8 cellular contexts compared by ENCODE assay signal in the genomic region with DNA sequence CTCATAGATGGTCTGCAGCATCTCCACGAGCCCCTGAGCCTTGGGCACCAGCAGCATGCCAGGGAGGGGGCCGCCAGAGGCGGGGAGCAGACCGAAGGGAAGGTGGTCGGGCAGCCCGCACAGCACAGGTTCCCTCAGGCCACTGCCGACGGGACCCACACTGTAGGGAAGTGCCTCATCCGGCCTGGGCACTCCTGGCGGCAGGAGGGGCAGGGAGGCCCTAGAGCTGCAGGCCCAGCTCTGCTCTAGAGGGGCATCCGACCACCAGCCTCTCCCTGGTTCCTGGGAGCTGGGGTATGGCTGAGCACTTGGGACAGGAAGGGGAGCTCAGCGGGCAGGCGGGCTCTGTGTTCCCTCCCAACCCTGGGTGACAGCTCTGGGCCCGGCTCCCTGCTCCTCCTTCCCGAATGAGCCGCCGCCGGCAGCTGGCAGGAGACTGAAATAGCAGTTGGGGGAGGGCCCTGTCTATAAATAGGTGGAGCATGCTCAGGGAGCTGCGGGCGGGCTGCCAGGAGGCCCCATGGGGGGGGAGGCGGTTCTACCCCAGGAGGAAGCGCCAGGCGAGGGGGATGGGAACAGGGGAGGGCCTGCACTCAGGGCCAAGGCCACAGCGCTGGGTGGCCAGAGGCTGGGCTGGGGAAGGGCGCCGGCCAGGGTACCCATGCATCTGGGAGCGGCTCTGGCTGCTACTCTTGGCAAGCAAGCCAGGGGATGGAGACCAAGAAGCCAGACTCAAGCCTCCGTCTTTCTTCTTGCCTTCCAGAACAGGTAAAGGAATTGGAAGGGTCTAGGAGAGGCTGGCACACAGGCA. TPM values are rescaled to one million over a fixed set of nuclear protein-coding genes. Genes with fewer than 3 reads are reported as not detected.
DNase-seq lines count a peak whose midpoint lies in the region; ATAC-seq and TF ChIP-seq lines count a peak whose summit lies in the region.

No MANE protein-coding gene starts in this region.

- peaks cover 24% of the 10 kb centered on the region for H3F3A ChIP-seq in GM23248 (ENCODE audit: insufficient read depth)

- no peak overlapping the region for H2AFZ ChIP-seq in GM23248

- DNase-seq in CD8-positive, alpha-beta T cell, result peak; percentile 16 to 81 (median 62)
- peak; percentile 95 for DNase-seq in GM23248
- DNase-seq in NCI-H146 (lab: John Stamatoyannopoulos, UW), result peak; percentile 95
- DNase-seq in T-helper 17 cell, result peak in 1 of 3 donors; percentile 20
- peak; percentile 80 for DNase-seq in brain microvascular endothelial cell

- H3K4me3 Mint-ChIP-seq in CD8-positive, alpha-beta T cell, result peak overlapping the region; percentile 51
- H3K4me3 Mint-ChIP-seq in T-helper 17 cell, result peak overlapping the region; percentile 62

- H3K4me2 ChIP-seq in GM23248 (ENCODE audit: unreplicated experiment) (peak overlapping the region; percentile 76), skeletal muscle satellite cell (ENCODE audit: low read length) (peak overlapping the region; percentile 84)

- in situ Hi-C loops in GM23248 (cut with MboI), result no loop called here
- in situ Hi-C loops in brain microvascular endothelial cell (cut with HindIII; ENCODE audit: low pct_ligation_motif_present, low sequenced_read_pairs), result no loop called here

- POLR2A ChIA-PET in CD8-positive, alpha-beta T cell (lab: Charles Lee), result interaction anchor here (2.1 kb wide), 1 partner anchor 12 kb away, joined by 11 read pairs; a partner anchor contains a TSS

- H3K4me1 Mint-ChIP-seq in CD8-positive, alpha-beta T cell (ENCODE audit: low read depth), result peaks cover 31% of the 10 kb centered on the region
- H3K4me1 Mint-ChIP-seq in T-helper 17 cell, result peaks cover 26% of the 10 kb centered on the region

- H3K9me2 ChIP-seq in GM23248 (ENCODE audit: insufficient read depth), result no peaks in the 10 kb centered on the region

- no peak overlapping the region for H3K27ac Mint-ChIP-seq in CD8-positive, alpha-beta T cell
- H3K27ac Mint-ChIP-seq in T-helper 17 cell, result no peak overlapping the region

- H3K27ac ChIP-seq in CD8-positive, alpha-beta T cell (ENCODE audit: low read depth, low read length), result no peak overlapping the region
- H3K27ac ChIP-seq in GM23248 (peak overlapping the region; percentile 89), brain microvascular endothelial cell (no peak overlapping the region)

- intact Hi-C loops in CD8-positive, alpha-beta T cell (cut with DNase I, micrococcal nuclease), result loop anchor here in 1 of 2 experiments (1.0 kb wide), 1 partner anchor 12 kb away; a partner anchor contains a TSS

- no peaks in the 10 kb centered on the region for H3K9me3 ChIP-seq in CD8-positive, alpha-beta T cell (ENCODE audit: low read length)
- H3K9me3 ChIP-seq in GM23248 (ENCODE audit: low read depth) (no peaks in the 10 kb centered on the region), T-helper 17 cell (ENCODE audit: control insufficient read depth, low read length, poor library complexity, severe bottlenecking) (no peaks in the 10 kb centered on the region), iPS-18c (ENCODE audit: control insufficient read depth, insufficient read depth, low read length) (no peaks in the 10 kb centered on the region), skeletal muscle satellite cell (replicated peaks; ENCODE audit: low read length) (no peaks in the 10 kb centered on the region)

- H3K27me3 ChIP-seq in CD8-positive, alpha-beta T cell (ENCODE audit: insufficient read depth, low read length), result no peaks in the 10 kb centered on the region
- H3K27me3 ChIP-seq in GM23248 (replicated peaks; ENCODE audit: insufficient read depth) (no peaks in the 10 kb centered on the region), brain microvascular endothelial cell (replicated peaks) (no peaks in the 10 kb centered on the region), skeletal muscle satellite cell (ENCODE audit: control insufficient read depth, insufficient read depth, low read length) (no peaks in the 10 kb centered on the region)

- peaks cover 32% of the 10 kb centered on the region for H3K36me3 Mint-ChIP-seq in CD8-positive, alpha-beta T cell
- H3K36me3 Mint-ChIP-seq in T-helper 17 cell (ENCODE audit: low read depth), result peaks cover 4% of the 10 kb centered on the region

- no peaks in the 10 kb centered on the region for H3K27me3 Mint-ChIP-seq in CD8-positive, alpha-beta T cell (ENCODE audit: low read depth)
- H3K27me3 Mint-ChIP-seq in T-helper 17 cell, result no peaks in the 10 kb centered on the region

- no peaks in the 10 kb centered on the region for H3K9me3 Mint-ChIP-seq in CD8-positive, alpha-beta T cell

- H3K4me1 ChIP-seq in CD8-positive, alpha-beta T cell (ENCODE audit: insufficient read depth, low read length), result peaks cover 28% of the 10 kb centered on the region
- H3K4me1 ChIP-seq in GM23248 (ENCODE audit: insufficient read depth) (peaks cover 41% of the 10 kb centered on the region), skeletal muscle satellite cell (ENCODE audit: control insufficient read depth, insufficient read depth, low read length) (peaks cover 47% of the 10 kb centered on the region)

- peaks cover 13% of the 10 kb centered on the region for H3K36me3 ChIP-seq in CD8-positive, alpha-beta T cell (ENCODE audit: insufficient read depth, low read length)
- H3K36me3 ChIP-seq in GM23248 (ENCODE audit: low read depth) (no peaks in the 10 kb centered on the region), brain microvascular endothelial cell (replicated peaks) (no peaks in the 10 kb centered on the region), skeletal muscle satellite cell (ENCODE audit: insufficient read depth, low read length) (peaks cover 3% of the 10 kb centered on the region)

- H3K4me3 ChIP-seq in CD8-positive, alpha-beta T cell (ENCODE audit: low read depth, low read length), result peak overlapping the region; percentile 35
- H3K4me3 ChIP-seq in GM23248 (peak overlapping the region; percentile 67), brain microvascular endothelial cell (ENCODE audit: low read depth, low read length) (peak overlapping the region; percentile 39), iPS-18c (ENCODE audit: insufficient read depth, low read depth, low read length) (peak overlapping the region; percentile 34), skeletal muscle satellite cell (ENCODE audit: low read length) (peak overlapping the region; percentile 68)

- H3K9ac ChIP-seq in GM23248 (peak overlapping the region; percentile 77), skeletal muscle satellite cell (ENCODE audit: low read depth, low read length) (peak overlapping the region; percentile 80)

- CTCF ChIA-PET in CD8-positive, alpha-beta T cell (lab: Charles Lee), result interaction anchor here (0.8 to 1.2 kb wide), 2 partner anchors 11 to 70 kb away, joined by 3 read pairs; no protein-coding TSS in a partner anchor

- no peak for TF ChIP-seq CTCF in CD8-positive, alpha-beta T cell (IDR thresholded peaks at IDR 0.05)
- peak; percentile 16 for TF ChIP-seq CTCF in brain microvascular endothelial cell (IDR thresholded peaks at IDR 0.05; ENCODE audit: low read depth, low read length, missing control alignments)

- H3K79me2 ChIP-seq in GM23248 (ENCODE audit: insufficient read depth), result peaks cover 68% of the 10 kb centered on the region

- WGBS in GM23248 (ENCODE audit: low coverage in 1 of 2, low lambda C conversion rate in 2 of 2, missing lambda C conversion rate in 2 of 2), 2 experiments, result 6 to 7% methylated on average over 21 to 24 of the region's 28 CpGs

- ATAC-seq in CD8-positive, alpha-beta T cell, result peak; percentile 74
- ATAC-seq in T-helper 17 cell (peak; percentile 68), HG03378 (IDR thresholded peaks at IDR 0.05; ENCODE audit: unreplicated experiment) (no peak)

- H4K20me1 ChIP-seq in GM23248 (ENCODE audit: insufficient read depth), result no peaks in the 10 kb centered on the region

RNA-seq across cellular contexts. Expression of a gene that starts 12.4 kb away (rescaled TPM):
- total RNA-seq in CD8-positive, alpha-beta T cell, result 10 to 100 TPM; 95.6 to 96.3 TPM
- total RNA-seq in GM23248 (2014; rRNA removed; shearing (Covaris generic)), result 84.4 and 98.7 TPM in 2 replicates
- polyA plus RNA-seq in GM23248 (2016; fragmentation: Nextera tagmentation; extraction: Ambion mirVana), result 28.5 and 32.2 TPM in 2 replicates
- total RNA-seq in T-helper 17 cell, result 10 to 100 TPM; 83.6 to 96.5 TPM
- total RNA-seq in skeletal muscle satellite cell (2012; rRNA removed), result 21.6 and 26.1 TPM in 2 replicates

RNA-seq across cellular contexts. Expression of a gene that starts 30.7 kb away (rescaled TPM):
- 1 to 10 TPM; 4.0 to 4.9 TPM for total RNA-seq in CD8-positive, alpha-beta T cell
- 1.3 and 1.8 TPM in 2 replicates for total RNA-seq in GM23248 (2014; rRNA removed; shearing (Covaris generic))
- polyA plus RNA-seq in GM23248 (2016; fragmentation: Nextera tagmentation; extraction: Ambion mirVana), result 3.5 and 3.6 TPM in 2 replicates
- total RNA-seq in T-helper 17 cell, result 1 to 10 TPM; 2.6 to 5.7 TPM
- 2.8 and 3.9 TPM in 2 replicates for total RNA-seq in skeletal muscle satellite cell (2012; rRNA removed)

RNA-seq across cellular contexts. Expression of a gene that starts 40.5 kb away (rescaled TPM):
- total RNA-seq in CD8-positive, alpha-beta T cell, result 1 to 10 TPM; 4.8 to 5.9 TPM
- total RNA-seq in GM23248 (2014; rRNA removed; shearing (Covaris generic)), result 57.4 and 68.5 TPM in 2 replicates
- 121 and 128 TPM in 2 replicates for polyA plus RNA-seq in GM23248 (2016; fragmentation: Nextera tagmentation; extraction: Ambion mirVana)
- total RNA-seq in T-helper 17 cell, result 10 to 100 TPM; 10.9 to 13.8 TPM
- 29.7 and 40.2 TPM in 2 replicates for total RNA-seq in skeletal muscle satellite cell (2012; rRNA removed)

RNA-seq across cellular contexts. Expression of a gene that starts 44.6 kb away (rescaled TPM):
- 10 to 100 TPM; 39.8 to 40.5 TPM for total RNA-seq in CD8-positive, alpha-beta T cell
- 36.1 and 49.4 TPM in 2 replicates for total RNA-seq in GM23248 (2014; rRNA removed; shearing (Covaris generic))
- 122 and 125 TPM in 2 replicates for polyA plus RNA-seq in GM23248 (2016; fragmentation: Nextera tagmentation; extraction: Ambion mirVana)
- total RNA-seq in T-helper 17 cell, result 10 to 100 TPM; 35.3 to 46.5 TPM
- 76.6 and 79.7 TPM in 2 replicates for total RNA-seq in skeletal muscle satellite cell (2012; rRNA removed)

RNA-seq across cellular contexts. Expression of a gene that starts 59.5 kb away (rescaled TPM):
- not detected for total RNA-seq in CD8-positive, alpha-beta T cell
- not detected in 2 replicates for total RNA-seq in GM23248 (2014; rRNA removed; shearing (Covaris generic))
- polyA plus RNA-seq in GM23248 (2016; fragmentation: Nextera tagmentation; extraction: Ambion mirVana), result 0.22 and 0.25 TPM in 2 replicates
- not detected for total RNA-seq in T-helper 17 cell
- total RNA-seq in skeletal muscle satellite cell (2012; rRNA removed), result under 0.01 TPM in 1 of 2 replicates, not detected in the other
